ENCODE assay signal across 1 cellular context in genomic region chr10:31745612-31746376, GRCh38.
TF ChIP-seq lines count a peak whose summit lies in the region.

No MANE protein-coding gene starts in this region.

TF ChIP-seq in HepG2, 621 proteins besides CTCF, POLR2A, EP300 and RAD21 (continued from another document):
- TF ChIP-seq, protein P1, sequence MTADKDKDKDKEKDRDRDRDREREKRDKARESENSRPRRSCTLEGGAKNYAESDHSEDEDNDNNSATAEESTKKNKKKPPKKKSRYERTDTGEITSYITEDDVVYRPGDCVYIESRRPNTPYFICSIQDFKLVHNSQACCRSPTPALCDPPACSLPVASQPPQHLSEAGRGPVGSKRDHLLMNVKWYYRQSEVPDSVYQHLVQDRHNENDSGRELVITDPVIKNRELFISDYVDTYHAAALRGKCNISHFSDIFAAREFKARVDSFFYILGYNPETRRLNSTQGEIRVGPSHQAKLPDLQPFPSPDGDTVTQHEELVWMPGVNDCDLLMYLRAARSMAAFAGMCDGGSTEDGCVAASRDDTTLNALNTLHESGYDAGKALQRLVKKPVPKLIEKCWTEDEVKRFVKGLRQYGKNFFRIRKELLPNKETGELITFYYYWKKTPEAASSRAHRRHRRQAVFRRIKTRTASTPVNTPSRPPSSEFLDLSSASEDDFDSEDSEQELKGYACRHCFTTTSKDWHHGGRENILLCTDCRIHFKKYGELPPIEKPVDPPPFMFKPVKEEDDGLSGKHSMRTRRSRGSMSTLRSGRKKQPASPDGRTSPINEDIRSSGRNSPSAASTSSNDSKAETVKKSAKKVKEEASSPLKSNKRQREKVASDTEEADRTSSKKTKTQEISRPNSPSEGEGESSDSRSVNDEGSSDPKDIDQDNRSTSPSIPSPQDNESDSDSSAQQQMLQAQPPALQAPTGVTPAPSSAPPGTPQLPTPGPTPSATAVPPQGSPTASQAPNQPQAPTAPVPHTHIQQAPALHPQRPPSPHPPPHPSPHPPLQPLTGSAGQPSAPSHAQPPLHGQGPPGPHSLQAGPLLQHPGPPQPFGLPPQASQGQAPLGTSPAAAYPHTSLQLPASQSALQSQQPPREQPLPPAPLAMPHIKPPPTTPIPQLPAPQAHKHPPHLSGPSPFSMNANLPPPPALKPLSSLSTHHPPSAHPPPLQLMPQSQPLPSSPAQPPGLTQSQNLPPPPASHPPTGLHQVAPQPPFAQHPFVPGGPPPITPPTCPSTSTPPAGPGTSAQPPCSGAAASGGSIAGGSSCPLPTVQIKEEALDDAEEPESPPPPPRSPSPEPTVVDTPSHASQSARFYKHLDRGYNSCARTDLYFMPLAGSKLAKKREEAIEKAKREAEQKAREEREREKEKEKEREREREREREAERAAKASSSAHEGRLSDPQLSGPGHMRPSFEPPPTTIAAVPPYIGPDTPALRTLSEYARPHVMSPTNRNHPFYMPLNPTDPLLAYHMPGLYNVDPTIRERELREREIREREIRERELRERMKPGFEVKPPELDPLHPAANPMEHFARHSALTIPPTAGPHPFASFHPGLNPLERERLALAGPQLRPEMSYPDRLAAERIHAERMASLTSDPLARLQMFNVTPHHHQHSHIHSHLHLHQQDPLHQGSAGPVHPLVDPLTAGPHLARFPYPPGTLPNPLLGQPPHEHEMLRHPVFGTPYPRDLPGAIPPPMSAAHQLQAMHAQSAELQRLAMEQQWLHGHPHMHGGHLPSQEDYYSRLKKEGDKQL (CRISPR knock-in tag; IDR thresholded peaks at IDR 0.05; ENCODE audit: low read depth) = no peak
- no peak for TF ChIP-seq DNMT3B (CRISPR knock-in tag; conservative IDR thresholded peaks at IDR 0.05)
- TF ChIP-seq ZNF160 (CRISPR knock-in tag; IDR thresholded peaks at IDR 0.05) = no peak
- no peak for TF ChIP-seq ZNF484 (CRISPR knock-in tag; IDR thresholded peaks at IDR 0.05; ENCODE audit: borderline replicate concordance, low read depth)
- TF ChIP-seq, protein P2, sequence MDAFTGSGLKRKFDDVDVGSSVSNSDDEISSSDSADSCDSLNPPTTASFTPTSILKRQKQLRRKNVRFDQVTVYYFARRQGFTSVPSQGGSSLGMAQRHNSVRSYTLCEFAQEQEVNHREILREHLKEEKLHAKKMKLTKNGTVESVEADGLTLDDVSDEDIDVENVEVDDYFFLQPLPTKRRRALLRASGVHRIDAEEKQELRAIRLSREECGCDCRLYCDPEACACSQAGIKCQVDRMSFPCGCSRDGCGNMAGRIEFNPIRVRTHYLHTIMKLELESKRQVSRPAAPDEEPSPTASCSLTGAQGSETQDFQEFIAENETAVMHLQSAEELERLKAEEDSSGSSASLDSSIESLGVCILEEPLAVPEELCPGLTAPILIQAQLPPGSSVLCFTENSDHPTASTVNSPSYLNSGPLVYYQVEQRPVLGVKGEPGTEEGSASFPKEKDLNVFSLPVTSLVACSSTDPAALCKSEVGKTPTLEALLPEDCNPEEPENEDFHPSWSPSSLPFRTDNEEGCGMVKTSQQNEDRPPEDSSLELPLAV (CRISPR knock-in tag; conservative IDR thresholded peaks at IDR 0.05; ENCODE audit: low read depth) = no peak
- no peak for TF ChIP-seq ZNF468 (CRISPR knock-in tag; IDR thresholded peaks at IDR 0.05)
- TF ChIP-seq RARG (CRISPR knock-in tag; IDR thresholded peaks at IDR 0.05; ENCODE audit: low read depth) = no peak
- TF ChIP-seq, protein P3, sequence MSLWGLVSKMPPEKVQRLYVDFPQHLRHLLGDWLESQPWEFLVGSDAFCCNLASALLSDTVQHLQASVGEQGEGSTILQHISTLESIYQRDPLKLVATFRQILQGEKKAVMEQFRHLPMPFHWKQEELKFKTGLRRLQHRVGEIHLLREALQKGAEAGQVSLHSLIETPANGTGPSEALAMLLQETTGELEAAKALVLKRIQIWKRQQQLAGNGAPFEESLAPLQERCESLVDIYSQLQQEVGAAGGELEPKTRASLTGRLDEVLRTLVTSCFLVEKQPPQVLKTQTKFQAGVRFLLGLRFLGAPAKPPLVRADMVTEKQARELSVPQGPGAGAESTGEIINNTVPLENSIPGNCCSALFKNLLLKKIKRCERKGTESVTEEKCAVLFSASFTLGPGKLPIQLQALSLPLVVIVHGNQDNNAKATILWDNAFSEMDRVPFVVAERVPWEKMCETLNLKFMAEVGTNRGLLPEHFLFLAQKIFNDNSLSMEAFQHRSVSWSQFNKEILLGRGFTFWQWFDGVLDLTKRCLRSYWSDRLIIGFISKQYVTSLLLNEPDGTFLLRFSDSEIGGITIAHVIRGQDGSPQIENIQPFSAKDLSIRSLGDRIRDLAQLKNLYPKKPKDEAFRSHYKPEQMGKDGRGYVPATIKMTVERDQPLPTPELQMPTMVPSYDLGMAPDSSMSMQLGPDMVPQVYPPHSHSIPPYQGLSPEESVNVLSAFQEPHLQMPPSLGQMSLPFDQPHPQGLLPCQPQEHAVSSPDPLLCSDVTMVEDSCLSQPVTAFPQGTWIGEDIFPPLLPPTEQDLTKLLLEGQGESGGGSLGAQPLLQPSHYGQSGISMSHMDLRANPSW (CRISPR knock-in tag; IDR thresholded peaks at IDR 0.05; ENCODE audit: borderline replicate concordance) = no peak
- TF ChIP-seq SRSF4 (IDR thresholded peaks at IDR 0.05; ENCODE audit: low read depth, low read length, poor library complexity, severe bottlenecking) = no peak
- no peak for TF ChIP-seq HOXA9 (CRISPR knock-in tag; IDR thresholded peaks at IDR 0.05; ENCODE audit: borderline replicate concordance)
- TF ChIP-seq KDM2A (CRISPR knock-in tag; IDR thresholded peaks at IDR 0.05; ENCODE audit: borderline replicate concordance, low read depth) = no peak
- no peak for TF ChIP-seq CBX2 (IDR thresholded peaks at IDR 0.05; ENCODE audit: low read depth, low read length)
- no peak for TF ChIP-seq CBX2 (CRISPR knock-in tag; IDR thresholded peaks at IDR 0.05; ENCODE audit: low read depth)
- TF ChIP-seq, protein P4, sequence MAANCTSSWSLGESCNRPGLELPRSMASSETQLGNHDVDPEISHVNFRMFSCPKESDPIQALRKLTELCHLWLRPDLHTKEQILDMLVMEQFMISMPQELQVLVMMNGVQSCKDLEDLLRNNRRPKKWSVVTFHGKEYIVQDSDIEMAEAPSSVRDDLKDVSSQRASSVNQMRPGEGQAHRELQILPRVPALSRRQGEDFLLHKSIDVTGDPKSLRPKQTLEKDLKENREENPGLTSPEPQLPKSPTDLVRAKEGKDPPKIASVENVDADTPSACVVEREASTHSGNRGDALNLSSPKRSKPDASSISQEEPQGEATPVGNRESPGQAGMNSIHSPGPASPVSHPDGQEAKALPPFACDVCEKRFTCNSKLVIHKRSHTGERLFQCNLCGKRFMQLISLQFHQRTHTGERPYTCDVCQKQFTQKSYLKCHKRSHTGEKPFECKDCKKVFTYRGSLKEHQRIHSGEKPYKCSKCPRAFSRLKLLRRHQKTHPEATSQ (CRISPR knock-in tag; IDR thresholded peaks at IDR 0.05; ENCODE audit: borderline replicate concordance) = no peak
- no peak for TF ChIP-seq MIER3 (CRISPR knock-in tag; IDR thresholded peaks at IDR 0.05; ENCODE audit: borderline replicate concordance)
- no peak for TF ChIP-seq ZNF570 (CRISPR knock-in tag; IDR thresholded peaks at IDR 0.05; ENCODE audit: borderline replicate concordance)
